In genomic region chr3:143507735-143508580, GRCh38 we compare ENCODE assay signal across 1 cellular context.
TF ChIP-seq lines count a peak whose summit lies in the region.

No MANE protein-coding gene starts in this region.

TF ChIP-seq in HepG2, 621 proteins besides CTCF, POLR2A, EP300 and RAD21 (continued from another document):
- TF ChIP-seq ZHX2 (IDR thresholded peaks at IDR 0.05; ENCODE audit: low read depth): no peak
- no peak for TF ChIP-seq ZHX2 (CRISPR knock-in tag; IDR thresholded peaks at IDR 0.05; ENCODE audit: borderline replicate concordance)
- TF ChIP-seq ZBTB21 (CRISPR knock-in tag; IDR thresholded peaks at IDR 0.05): no peak
- TF ChIP-seq RBAK (CRISPR knock-in tag; IDR thresholded peaks at IDR 0.05): no peak
- no peak for TF ChIP-seq SP140L (CRISPR knock-in tag; IDR thresholded peaks at IDR 0.05; ENCODE audit: borderline replicate concordance)
- TF ChIP-seq MZF1 (CRISPR knock-in tag; IDR thresholded peaks at IDR 0.05; ENCODE audit: borderline replicate concordance): no peak
- TF ChIP-seq CSRNP1 (CRISPR knock-in tag; IDR thresholded peaks at IDR 0.05): no peak
- no peak for TF ChIP-seq ZNF547 (CRISPR knock-in tag; IDR thresholded peaks at IDR 0.05)
- no peak for TF ChIP-seq GPN1 (CRISPR knock-in tag; IDR thresholded peaks at IDR 0.05; ENCODE audit: borderline replicate concordance)
- no peak for TF ChIP-seq CC2D1A (CRISPR knock-in tag; IDR thresholded peaks at IDR 0.05)
- TF ChIP-seq TBX3 (IDR thresholded peaks at IDR 0.05; ENCODE audit: borderline replicate concordance): no peak
- no peak for TF ChIP-seq ETV5 (CRISPR knock-in tag; IDR thresholded peaks at IDR 0.05; ENCODE audit: borderline replicate concordance)
- TF ChIP-seq CREM (IDR thresholded peaks at IDR 0.05): no peak
- no peak for TF ChIP-seq CREM (CRISPR knock-in tag; IDR thresholded peaks at IDR 0.05)
- no peak for TF ChIP-seq ZBTB39 (CRISPR knock-in tag; IDR thresholded peaks at IDR 0.05)
- no peak for TF ChIP-seq IKZF4 (CRISPR knock-in tag; IDR thresholded peaks at IDR 0.05; ENCODE audit: borderline replicate concordance, low read depth, not compliant biosample characterization)
- TF ChIP-seq, protein P1, sequence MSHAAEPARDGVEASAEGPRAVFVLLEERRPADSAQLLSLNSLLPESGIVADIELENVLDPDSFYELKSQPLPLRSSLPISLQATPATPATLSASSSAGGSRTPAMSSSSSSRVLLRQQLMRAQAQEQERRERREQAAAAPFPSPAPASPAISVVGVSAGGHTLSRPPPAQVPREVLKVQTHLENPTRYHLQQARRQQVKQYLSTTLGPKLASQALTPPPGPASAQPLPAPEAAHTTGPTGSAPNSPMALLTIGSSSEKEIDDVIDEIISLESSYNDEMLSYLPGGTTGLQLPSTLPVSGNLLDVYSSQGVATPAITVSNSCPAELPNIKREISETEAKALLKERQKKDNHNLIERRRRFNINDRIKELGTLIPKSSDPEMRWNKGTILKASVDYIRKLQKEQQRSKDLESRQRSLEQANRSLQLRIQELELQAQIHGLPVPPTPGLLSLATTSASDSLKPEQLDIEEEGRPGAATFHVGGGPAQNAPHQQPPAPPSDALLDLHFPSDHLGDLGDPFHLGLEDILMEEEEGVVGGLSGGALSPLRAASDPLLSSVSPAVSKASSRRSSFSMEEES (CRISPR knock-in tag; IDR thresholded peaks at IDR 0.05): no peak
- no peak for TF ChIP-seq NCOA1 (CRISPR knock-in tag; IDR thresholded peaks at IDR 0.05)
